In genomic region chr6:44237813-44238433, GRCh38 we compare ENCODE assay signal across 1 cellular context.
TF ChIP-seq lines count a peak whose summit lies in the region.

No MANE protein-coding gene starts in this region.

TF ChIP-seq in HEK293, 187 proteins besides CTCF, POLR2A, EP300 and RAD21 (continued from another document and continues in another):
- TF ChIP-seq ZNF521 (tag by site-specific recombination; IDR thresholded peaks at IDR 0.05) (no peak), ZNF513 (tag by site-specific recombination; IDR thresholded peaks at IDR 0.05) (no peak), ZNF837 (tag by site-specific recombination; IDR thresholded peaks at IDR 0.05) (no peak), SP3 (tag by site-specific recombination; IDR thresholded peaks at IDR 0.05) (peak; percentile 49; the same call in 1 of the 2 replicates), ZNF157 (tag by site-specific recombination; IDR thresholded peaks at IDR 0.05) (no peak; the same call in 1 of the 2 replicates), KLF17 (tag by site-specific recombination; IDR thresholded peaks at IDR 0.05) (peak; percentile 93), ZNF792 (tag by site-specific recombination; IDR thresholded peaks at IDR 0.05) (no peak), SCRT1 (tag by site-specific recombination; IDR thresholded peaks at IDR 0.05; ENCODE audit: borderline replicate concordance) (no peak), ZNF302 (tag by site-specific recombination; IDR thresholded peaks at IDR 0.05; ENCODE audit: low read depth) (no peak), ZBTB10 (tag by site-specific recombination; IDR thresholded peaks at IDR 0.05) (peak; percentile 87), ZNF510 (tag by site-specific recombination; IDR thresholded peaks at IDR 0.05; ENCODE audit: insufficient replicate concordance) (no peak), ZBTB17 (tag by site-specific recombination; IDR thresholded peaks at IDR 0.05) (peak; percentile 88), ZNF580 (tag by site-specific recombination; IDR thresholded peaks at IDR 0.05) (0 out of 2 replicates have a peak, but pooled peaks have one; percentile 36), YY1 (tag by site-specific recombination; IDR thresholded peaks at IDR 0.05) (peak; percentile 54; the same call in 1 of the 2 replicates), KLF10 (tag by site-specific recombination; IDR thresholded peaks at IDR 0.05) (peak; percentile 67; the same call in 1 of the 2 replicates), KLF1 (tag by site-specific recombination; IDR thresholded peaks at IDR 0.05) (peak; percentile 67), KLF8 (tag by site-specific recombination; IDR thresholded peaks at IDR 0.05) (peak; percentile 92), SALL2 (tag by site-specific recombination; IDR thresholded peaks at IDR 0.05; ENCODE audit: borderline replicate concordance) (no peak), ZNF280D (tag by site-specific recombination; IDR thresholded peaks at IDR 0.05) (no peak), PRDM10 (tag by site-specific recombination; IDR thresholded peaks at IDR 0.05) (peak; percentile 91), ZNF426 (tag by site-specific recombination; IDR thresholded peaks at IDR 0.05) (no peak), HOXA7 (CRISPR knock-in tag; IDR thresholded peaks at IDR 0.05; ENCODE audit: borderline replicate concordance) (no peak), ZBTB21 (tag by site-specific recombination; IDR thresholded peaks at IDR 0.05) (0 out of 2 replicates have a peak, but pooled peaks have one; percentile 55), ZNF223 (tag by site-specific recombination; IDR thresholded peaks at IDR 0.05) (no peak), BCL11A (tag by site-specific recombination; IDR thresholded peaks at IDR 0.05; ENCODE audit: low read depth) (peak; percentile 73), ZFP41 (tag by site-specific recombination; IDR thresholded peaks at IDR 0.05; ENCODE audit: borderline replicate concordance) (no peak), ZNF791 (tag by site-specific recombination; IDR thresholded peaks at IDR 0.05) (no peak), ZNF624 (tag by site-specific recombination; IDR thresholded peaks at IDR 0.05) (peak; percentile 15; the same call in 1 of the 2 replicates), ZNF610 (tag by site-specific recombination; IDR thresholded peaks at IDR 0.05; ENCODE audit: borderline replicate concordance) (peak; percentile 69; the same call in 1 of the 2 replicates), ZNF341 (tag by site-specific recombination; IDR thresholded peaks at IDR 0.05; ENCODE audit: low read depth) (peak; percentile 63; the same call in 1 of the 2 replicates), TSHZ1 (tag by site-specific recombination; IDR thresholded peaks at IDR 0.05; ENCODE audit: borderline replicate concordance) (peak; percentile 40; the same call in 1 of the 2 replicates), ZNF239 (tag by site-specific recombination; IDR thresholded peaks at IDR 0.05) (no peak), ZNF548 (tag by site-specific recombination; IDR thresholded peaks at IDR 0.05) (0 out of 2 replicates have a peak, but pooled peaks have one; percentile 11), IKZF3 (tag by site-specific recombination; IDR thresholded peaks at IDR 0.05) (0 out of 2 replicates have a peak, but pooled peaks have one; percentile 31), PRDM1 (tag by site-specific recombination; IDR thresholded peaks at IDR 0.05) (no peak), KLF16 (tag by site-specific recombination; IDR thresholded peaks at IDR 0.05) (peak; percentile 75), ZEB2 (tag by site-specific recombination; IDR thresholded peaks at IDR 0.05) (peak; percentile 94), ZNF398 (tag by site-specific recombination; IDR thresholded peaks at IDR 0.05) (peak; percentile 94), GLIS1 (tag by site-specific recombination; IDR thresholded peaks at IDR 0.05) (peak; percentile 52), PBX3 (CRISPR knock-in tag; IDR thresholded peaks at IDR 0.05) (peak; percentile 49; the same call in 1 of the 2 replicates), GLI2 (tag by site-specific recombination; IDR thresholded peaks at IDR 0.05; ENCODE audit: borderline replicate concordance, low read depth) (no peak)
